ENCODE assay signal across 8 cellular contexts in genomic region chr19:47255947-47256687, GRCh38. TPM values are rescaled to one million over a fixed set of nuclear protein-coding genes. Genes with fewer than 3 reads are reported as not detected.
DNase-seq lines count a peak whose midpoint lies in the region; ATAC-seq and TF ChIP-seq lines count a peak whose summit lies in the region.

CCDC9 (plus strand) TSS chr19:47256525; CDS start chr19:47258401, 1,876 bp downstream.

- H3K4me3 ChIP-seq in GM12864 (ENCODE audit: low read depth, low read length), result peak within 1 kb of the TSS; percentile 76
- H3K4me3 ChIP-seq in SK-N-SH (ENCODE audit: low read depth in 2 of 2, low read length in 1 of 2), result peak within 1 kb of the TSS; percentile 69 to 72
- H3K4me3 ChIP-seq in adrenal gland, result peak within 1 kb of the TSS; percentile 12 to 74 (median 46)
- peak within 1 kb of the TSS; percentile 75 for H3K4me3 ChIP-seq in left ventricle myocardium inferior
- peak within 1 kb of the TSS; percentile 59 to 69 for H3K4me3 ChIP-seq in vagina

- no peaks in the 10 kb centered on the region for H3K27me3 Mint-ChIP-seq in progenitor cell of endocrine pancreas

- POLR2A ChIA-PET in SK-N-SH (lab: Yijun Ruan, JAX), result interaction anchor here (0.6 to 2.6 kb wide), 12 partner anchors 10 to 468 kb away, joined by 3 to 18 read pairs (median 4); partner anchors contain the start of genes AP2S1, INAFM1 and ZC3H4

- no peaks in the 10 kb centered on the region for H3K9me2 ChIP-seq in SK-N-SH

- peaks cover 16% of the 10 kb centered on the region for H3F3A ChIP-seq in SK-N-SH (replicated peaks; ENCODE audit: insufficient read depth)

- peak within 1 kb of the TSS; percentile 88 for H3K4me2 ChIP-seq in SK-N-SH

- peaks cover 24 to 27% of the 10 kb centered on the region in 2 experiments for H3K36me3 ChIP-seq in SK-N-SH (replicated peaks in 1 of 2; ENCODE audit: control insufficient read depth in 1 of 2, insufficient read depth in 2 of 2, low read length in 1 of 2)
- H3K36me3 ChIP-seq in adrenal gland (replicated peaks in 1 of 2), result peaks cover 0 to 28% of the 10 kb centered on the region in 2 donors
- H3K36me3 ChIP-seq in left ventricle myocardium inferior, result peaks cover 28% of the 10 kb centered on the region
- H3K36me3 ChIP-seq in vagina, result peaks cover 0 to 24% of the 10 kb centered on the region in 2 donors

- H2AFZ ChIP-seq in SK-N-SH (ENCODE audit: low read depth), result peak within 1 kb of the TSS; percentile 68

- DNase-seq in GM12864 (ENCODE audit: low read depth), result peak; percentile 89
- DNase-seq in NCI-H1092 (lab: John Stamatoyannopoulos, UW), result peak; percentile 90
- no peak for DNase-seq in SK-N-SH
- peak; percentile 97 to 98 (median 98) for DNase-seq in adrenal gland
- DNase-seq in left ventricle myocardium inferior, result peak; percentile 95
- peak; percentile 95 for DNase-seq in progenitor cell of endocrine pancreas (ENCODE audit: low spot score, unreplicated experiment)
- no peak for DNase-seq in vagina (ENCODE audit: extremely low spot score in 2 of 2)

- no peaks in the 10 kb centered on the region; the same call in 1 of the 2 replicates for H4K20me1 ChIP-seq in SK-N-SH (ENCODE audit: insufficient read depth)

- peak; percentile 52 for ATAC-seq in HG02588 (IDR thresholded peaks at IDR 0.05; ENCODE audit: unreplicated experiment)

- H3K4me3 Mint-ChIP-seq in progenitor cell of endocrine pancreas (ENCODE audit: low read depth), result peak within 1 kb of the TSS; percentile 87

- H3K27me3 ChIP-seq in SK-N-SH (ENCODE audit: insufficient read depth), result no peaks in the 10 kb centered on the region
- H3K27me3 ChIP-seq in adrenal gland, result no peaks in the 10 kb centered on the region
- H3K27me3 ChIP-seq in left ventricle myocardium inferior (ENCODE audit: low read depth), result no peaks in the 10 kb centered on the region
- H3K27me3 ChIP-seq in vagina, result no peaks in the 10 kb centered on the region

- H3K4me1 Mint-ChIP-seq in progenitor cell of endocrine pancreas (ENCODE audit: low read depth), result peaks cover 14% of the 10 kb centered on the region

- no peak for TF ChIP-seq RAD21 in SK-N-SH (IDR thresholded peaks at IDR 0.05; ENCODE audit: low read length)

- peak within 1 kb of the TSS; percentile 98 for H3K27ac Mint-ChIP-seq in progenitor cell of endocrine pancreas

- H3K4me1 ChIP-seq in SK-N-SH (ENCODE audit: control insufficient read depth in 1 of 2, insufficient read depth in 2 of 2, low read depth in 1 of 2, low read length in 1 of 2) (peaks cover 9 to 13% of the 10 kb centered on the region in 2 experiments; a peak in 2 of 4 replicates), adrenal gland (replicated peaks in 1 of 2) (peaks cover 10 to 22% of the 10 kb centered on the region in 2 donors), left ventricle myocardium inferior (peaks cover 35% of the 10 kb centered on the region), vagina (peaks cover 25% of the 10 kb centered on the region)

- no peak for TF ChIP-seq CTCF in GM12864 (IDR thresholded peaks at IDR 0.05; ENCODE audit: low read depth, low read length, missing control alignments)
- TF ChIP-seq CTCF in SK-N-SH (IDR thresholded peaks at IDR 0.05), result no peak
- no peak for TF ChIP-seq CTCF in adrenal gland (IDR thresholded peaks at IDR 0.05)
- no peak for TF ChIP-seq CTCF in left ventricle myocardium inferior (IDR thresholded peaks at IDR 0.05; ENCODE audit: borderline replicate concordance)
- no peak for TF ChIP-seq CTCF in progenitor cell of endocrine pancreas (IDR thresholded peaks at IDR 0.05; ENCODE audit: unreplicated experiment)
- TF ChIP-seq CTCF in vagina (IDR thresholded peaks at IDR 0.05), result no peak

- TF ChIP-seq EP300 in SK-N-SH (IDR thresholded peaks at IDR 0.05; ENCODE audit: borderline replicate concordance in 1 of 2, low read depth in 1 of 2, low read length in 1 of 2), result no peak

- TF ChIP-seq POLR2A in adrenal gland (IDR thresholded peaks at IDR 0.05), result peak; percentile 80 to 89
- peak in 1 of 2 donors; percentile 84 for TF ChIP-seq POLR2A in vagina (IDR thresholded peaks at IDR 0.05)

- H3K9me3 ChIP-seq in SK-N-SH (no peaks in the 10 kb centered on the region), adrenal gland (replicated peaks in 1 of 3) (no peaks in the 10 kb centered on the region), left ventricle myocardium inferior (replicated peaks) (no peaks in the 10 kb centered on the region), vagina (no peaks in the 10 kb centered on the region)

- H3K9ac ChIP-seq in SK-N-SH, result peak within 1 kb of the TSS; percentile 73

- peak within 1 kb of the TSS; percentile 94 for H3K27ac ChIP-seq in SK-N-SH (ENCODE audit: low read depth in 2 of 2, low read length in 1 of 2)
- peak within 1 kb of the TSS; percentile 80 to 98 (median 95) for H3K27ac ChIP-seq in adrenal gland
- H3K27ac ChIP-seq in left ventricle myocardium inferior (replicated peaks), result peak within 1 kb of the TSS; percentile 96
- peak within 1 kb of the TSS; percentile 93 for H3K27ac ChIP-seq in vagina

- 24% methylated on average over 20 of the region's 56 CpGs for WGBS in SK-N-SH (ENCODE audit: low lambda C conversion rate)
- 11 to 30% (median 20%) methylated on average over 12 to 56 of the region's 56 CpGs for WGBS in adrenal gland, 4 donors

- H3K36me3 Mint-ChIP-seq in progenitor cell of endocrine pancreas (ENCODE audit: insufficient read depth), result peaks cover 22% of the 10 kb centered on the region

- peaks cover 34% of the 10 kb centered on the region for H3K79me2 ChIP-seq in SK-N-SH (ENCODE audit: insufficient read depth)

- intact Hi-C loops in adrenal gland (cut with DNase I) (no loop called here), left ventricle myocardium inferior (cut with micrococcal nuclease) (no loop called here), vagina (cut with DNase I) (no loop called here)

- CTCF ChIA-PET in SK-N-SH (lab: Yijun Ruan, JAX), result interaction anchor here (1.1 to 6.4 kb wide), 5 partner anchors 9 to 106 kb away, joined by 3 to 51 read pairs (median 4); no protein-coding TSS in a partner anchor

- H3K9me3 Mint-ChIP-seq in progenitor cell of endocrine pancreas (ENCODE audit: low read depth), result no peaks in the 10 kb centered on the region

TF ChIP-seq in SK-N-SH, 30 proteins besides CTCF, POLR2A, EP300 and RAD21 (continues in another document):
- TF ChIP-seq GATA2 (CRISPR knock-in tag; IDR thresholded peaks at IDR 0.05), result no peak
- no peak for TF ChIP-seq EZH2phosphoT487 (IDR thresholded peaks at IDR 0.05; ENCODE audit: borderline replicate concordance, low read depth)
- peak; percentile 60; the same call in 1 of the 2 replicates for TF ChIP-seq MXI1 (IDR thresholded peaks at IDR 0.05; ENCODE audit: low read depth, low read length)
- no peak for TF ChIP-seq IRF3 (IDR thresholded peaks at IDR 0.05; ENCODE audit: low read depth, low read length)
- TF ChIP-seq TAF1 (IDR thresholded peaks at IDR 0.05; ENCODE audit: borderline replicate concordance, low read depth, low read length), result peak; percentile 56; the same call in 1 of the 2 replicates
- TF ChIP-seq MAX (IDR thresholded peaks at IDR 0.05; ENCODE audit: low read depth), result peak; percentile 75
- TF ChIP-seq SMC3 (IDR thresholded peaks at IDR 0.05; ENCODE audit: low read depth, low read length), result no peak
- no peak for TF ChIP-seq TEAD4 (IDR thresholded peaks at IDR 0.05; ENCODE audit: borderline replicate concordance, insufficient read depth)
- no peak for TF ChIP-seq FOXM1 (IDR thresholded peaks at IDR 0.05; ENCODE audit: low read depth)
- no peak for TF ChIP-seq ZBTB33 (IDR thresholded peaks at IDR 0.05; ENCODE audit: borderline replicate concordance, low read depth)
- TF ChIP-seq TCF12 (IDR thresholded peaks at IDR 0.05), result no peak
- no peak for TF ChIP-seq NRF1 (IDR thresholded peaks at IDR 0.05; ENCODE audit: low read depth, low read length)
- TF ChIP-seq POLR2AphosphoS5 (IDR thresholded peaks at IDR 0.05; ENCODE audit: low read depth, low read length), result peak; percentile 63
- TF ChIP-seq RFX5 (IDR thresholded peaks at IDR 0.05; ENCODE audit: low read length), result 0 out of 2 replicates have a peak, but pooled peaks have one; percentile 7
- TF ChIP-seq NFIC (IDR thresholded peaks at IDR 0.05; ENCODE audit: borderline replicate concordance), result no peak; the same call in 1 of the 2 replicates
- TF ChIP-seq MEF2A (IDR thresholded peaks at IDR 0.05; ENCODE audit: borderline replicate concordance, low read depth), result no peak
- TF ChIP-seq FOXJ3 (CRISPR knock-in tag; IDR thresholded peaks at IDR 0.05), result no peak

RNA-seq across cellular contexts. Expression of gene CCDC9, which starts in this region (rescaled TPM):
- polyA plus RNA-seq in SK-N-SH (2012; rRNA removed), result 9.8 and 12.4 TPM in 2 replicates
- polyA plus RNA-seq in SK-N-SH (2012; cell fraction: cytosol; rRNA removed), result 4.0 and 5.3 TPM in 2 replicates
- polyA plus RNA-seq in SK-N-SH (2012; cell fraction: nucleus; rRNA removed), result 28.4 and 46.4 TPM in 2 replicates
- total RNA-seq in adrenal gland, result 10 to 100 TPM; 12.8 to 52.9 (median 32.5) TPM
- polyA plus RNA-seq in adrenal gland, result 10 to 100 TPM; 23.2 to 86.5 (median 31.8) TPM
- total RNA-seq in left ventricle myocardium inferior, result 21.6 TPM
- 34.4 and 36.1 TPM in 2 replicates for total RNA-seq in progenitor cell of endocrine pancreas
- total RNA-seq in vagina, result 19.2 TPM

Comparison
In these comparisons a context has a peak if more than half of its experiments do, and no peak if none do; other contexts are left out.
1. DNase-seq: peak in GM12864 (single experiment), NCI-H1092 (single experiment), adrenal gland (7 of 7), left ventricle myocardium inferior (single experiment) and progenitor cell of endocrine pancreas (single experiment); none in SK-N-SH (single experiment) and vagina (0 of 2).
2. Peak in every context shown above with its lines, with median percentiles within 50 percentile points of each other: H3K4me3 ChIP-seq and H3K27ac ChIP-seq.